In genomic region chr10:22681301-22681700, GRCh38 we compare ENCODE assay signal across 13 cellular contexts. TPM values are rescaled to one million over a fixed set of nuclear protein-coding genes. Genes with fewer than 3 reads are reported as not detected.
DNase-seq lines count a peak whose midpoint lies in the region; ATAC-seq and TF ChIP-seq lines count a peak whose summit lies in the region.
"Had no signal": no experiment of that assay in that cellular context is flagged by ENCODE, and none has a peak within 500 bp of the region (broad histone marks: within the 10 kb centered on the region; RNA-seq: fewer than 3 reads in every experiment).

No MANE protein-coding gene starts in this region.

- no peak for TF ChIP-seq CTCF in spleen (IDR thresholded peaks at IDR 0.05 in 8 of 11, conservative IDR thresholded peaks at IDR 0.05 in 3 of 11)

- no peaks in the 10 kb centered on the region for H3K9me3 Mint-ChIP-seq in T-cell
- H3K9me3 Mint-ChIP-seq in effector memory CD8-positive, alpha-beta T cell, result no peaks in the 10 kb centered on the region

- H3K27ac Mint-ChIP-seq in T-cell, result peak overlapping the region; percentile 85 to 98
- peak overlapping the region; percentile 96 to 98 for H3K27ac Mint-ChIP-seq in effector memory CD8-positive, alpha-beta T cell

- peaks cover 30 to 100% (median 93%) of the 10 kb centered on the region in 6 donors for H3K4me1 ChIP-seq in spleen

- ATAC-seq in T-cell (replicated peaks in 1 of 4) (no peak), GM21526 (IDR thresholded peaks at IDR 0.05; ENCODE audit: low FRiP score, unreplicated experiment) (no peak)
- no peak for ATAC-seq in effector memory CD8-positive, alpha-beta T cell (replicated peaks)

- 83 to 96% (median 88%) methylated on average over 1 of the region's 1 CpG for WGBS in spleen, 5 donors

- peaks cover 91 to 93% (median 92%) of the 10 kb centered on the region in 3 donors for H3K4me1 Mint-ChIP-seq in T-cell
- H3K4me1 Mint-ChIP-seq in effector memory CD8-positive, alpha-beta T cell (ENCODE audit: low read depth in 2 of 2), result peaks cover 77 to 87% of the 10 kb centered on the region in 2 donors

- no peaks in the 10 kb centered on the region for H3K36me3 ChIP-seq in spleen

- intact Hi-C loops in spleen (cut with DNase I; ENCODE audit: low total_unique reads), result no loop called here

- TF ChIP-seq POLR2A in spleen (IDR thresholded peaks at IDR 0.05), result no peak

- DNase-seq in activated CD8-positive, alpha-beta memory T cell treated with anti-CD3 and anti-CD28 coated beads for 24 hours, result peak; percentile 57
- no peak for DNase-seq in activated CD8-positive, alpha-beta memory T cell treated with anti-CD3 and anti-CD28 coated beads, Interleukin-2, amount 50 U/mL, for 48 hours
- DNase-seq in T-cell (no peak), spleen (no peak), NCI-H345 treated with DMSO at 0.1 percent for 48 hours (lab: John Stamatoyannopoulos, UW; ENCODE audit: unreplicated experiment) (no peak)
- no peak for DNase-seq in effector memory CD8-positive, alpha-beta T cell
- DNase-seq in stimulated activated CD4-positive, alpha-beta T cell treated with anti-CD3 and anti-CD28 coated beads, Interleukin-12 subunit alpha, Interleukin-12 subunit beta, amount 100 ng/mL, for 4 hours, result no peak
- DNase-seq: DMS 273 treated with DMSO at 0.1 percent for 48 hours, hypothalamus, NCI-H1930, NCI-H748 treated with DMSO at 0.1 percent for 48 hours, occipital lobe had no signal

- H3K9me3 ChIP-seq in spleen, result no peaks in the 10 kb centered on the region

- POLR2A ChIA-PET in T-cell (lab: Charles Lee), result interaction anchor here in 1 of 2 donors (0.6 to 1.5 kb wide), 4 partner anchors 15 to 28 kb away, joined by 3 to 4 read pairs (median 4); no protein-coding TSS in a partner anchor

- peaks cover 3% of the 10 kb centered on the region for H3K36me3 Mint-ChIP-seq in T-cell
- peaks cover 50% of the 10 kb centered on the region for H3K36me3 Mint-ChIP-seq in effector memory CD8-positive, alpha-beta T cell (ENCODE audit: insufficient read depth)

- no peaks in the 10 kb centered on the region for H3K27me3 ChIP-seq in spleen (replicated peaks in 1 of 7)

- no peak overlapping the region for H3K4me3 ChIP-seq in spleen

- CTCF ChIA-PET in T-cell (lab: Charles Lee), result interaction anchor here (0.7 to 3.4 kb wide), 6 partner anchors 10 to 307 kb away, joined by 3 to 22 read pairs (median 5); no protein-coding TSS in a partner anchor

- peak overlapping the region in 7 of 8 donors; percentile 56 to 81 (median 69) for H3K27ac ChIP-seq in spleen

- H3K27me3 Mint-ChIP-seq in T-cell, result no peaks in the 10 kb centered on the region
- H3K27me3 Mint-ChIP-seq in effector memory CD8-positive, alpha-beta T cell, result no peaks in the 10 kb centered on the region

- H3K4me3 Mint-ChIP-seq in T-cell, result peak overlapping the region in 1 of 3 donors; percentile 62
- peak overlapping the region; percentile 62 to 66 for H3K4me3 Mint-ChIP-seq in effector memory CD8-positive, alpha-beta T cell

RNA-seq across cellular contexts. Expression of gene PIP4K2A, which starts 33.1 kb away (rescaled TPM):
- total RNA-seq in T-cell (100 to 1,000 TPM; 129 to 238 (median 160) TPM), spleen (100 to 1,000 TPM in 5 of 7 donors, 10 to 100 TPM in 2; 95.1 to 168 (median 136) TPM)
- polyA plus RNA-seq in spleen, result 10 to 100 TPM; 30.1 to 35.7 (median 30.6) TPM
